In the genomic region with DNA sequence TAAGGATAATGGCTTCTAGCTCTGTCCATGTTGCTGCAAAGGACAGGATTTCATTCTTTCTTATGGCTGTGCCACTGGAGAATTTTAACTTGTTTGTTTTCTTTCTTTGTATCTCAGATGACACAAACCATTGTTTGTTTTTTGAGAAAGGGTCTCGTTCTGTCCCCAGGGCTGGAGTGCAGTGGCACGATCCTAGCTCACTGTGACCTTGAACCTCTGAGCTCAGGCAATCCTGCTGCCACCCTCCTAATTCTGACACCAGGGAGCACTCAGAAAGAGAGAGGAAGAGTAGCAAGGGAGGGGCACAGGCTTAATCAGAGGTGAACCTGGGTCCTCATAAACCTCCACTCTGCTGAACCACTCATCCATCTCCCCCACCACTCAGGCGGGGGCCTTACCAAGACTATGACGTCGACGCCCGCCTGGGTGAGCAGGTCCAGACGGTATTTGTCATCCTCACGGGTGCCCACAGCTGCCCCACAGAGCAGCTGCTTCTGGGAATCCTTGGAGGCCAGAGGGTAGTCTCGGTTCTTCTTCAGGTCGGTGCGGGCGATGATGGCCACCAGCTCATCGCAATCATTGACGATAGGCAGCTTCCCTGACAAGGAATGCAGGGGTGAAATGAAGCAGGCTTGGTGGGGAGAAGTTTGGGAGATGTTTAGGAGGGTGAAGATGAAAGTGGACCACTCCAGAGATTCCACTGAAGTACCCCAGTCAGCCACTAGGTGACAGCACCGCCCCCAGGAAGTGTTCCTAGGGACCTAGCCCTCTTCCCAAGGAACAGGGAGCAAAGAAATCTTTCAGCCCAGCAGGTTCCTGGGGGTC, we compare ENCODE assay signal across 9 cellular contexts. TPM values are rescaled to one million over a fixed set of nuclear protein-coding genes. Genes with fewer than 3 reads are reported as not detected.
DNase-seq lines count a peak whose midpoint lies in the region; ATAC-seq and TF ChIP-seq lines count a peak whose summit lies in the region.
"Had no signal": no experiment of that assay in that cellular context is flagged by ENCODE, and none has a peak within 500 bp of the region (broad histone marks: within the 10 kb centered on the region; RNA-seq: fewer than 3 reads in every experiment).

No MANE protein-coding gene starts in this region.

- H3K36me3 ChIP-seq in HCT116 (ENCODE audit: control insufficient read depth in 1 of 2, insufficient read depth in 2 of 2, low read length in 2 of 2) (peaks cover 43 to 65% of the 10 kb centered on the region in 2 experiments), colonic mucosa (peaks cover 7% of the 10 kb centered on the region), right lobe of liver (peaks cover 0 to 12% (median 0%) of the 10 kb centered on the region in 4 donors), testis (ENCODE audit: low read depth, missing control alignments) (no peaks in the 10 kb centered on the region), MG63 (peaks cover 8% of the 10 kb centered on the region)

- H2AFZ ChIP-seq in HCT116 (ENCODE audit: low read depth, low read length, poor library complexity, severe bottlenecking) = no peak overlapping the region

- in situ Hi-C loops in SK-MEL-5 (cut with HindIII; ENCODE audit: low pct_unique_long_range_greater_than_20kb, low sequenced_read_pairs) = no loop called here

- CTCF ChIA-PET in HCT116 (lab: Charles Lee) = interaction anchor here (1.0 to 4.4 kb wide), 7 partner anchors 9 to 63 kb away, joined by 3 to 24 read pairs (median 7); partner anchors contain the start of gene IMPDH1

- H3K9me2 ChIP-seq in HCT116 (ENCODE audit: insufficient read depth) = no peaks in the 10 kb centered on the region

- RAD21 ChIA-PET in HCT116 (lab: Charles Lee; ENCODE audit: low non-redundant PET in 1 of 2, low total read pairs in 2 of 2, uncharacterized antibody in 2 of 2, unreplicated experiment in 2 of 2) = no interaction called here

- H3K9me3 ChIP-seq in HCT116 (ENCODE audit: control insufficient read depth in 1 of 2, insufficient read depth in 1 of 2, low read depth in 1 of 2, low read length in 2 of 2) (no peaks in the 10 kb centered on the region), colonic mucosa (no peaks in the 10 kb centered on the region), right lobe of liver (no peaks in the 10 kb centered on the region), testis (no peaks in the 10 kb centered on the region), MG63 (no peaks in the 10 kb centered on the region)

- H3K9ac ChIP-seq in HCT116 (ENCODE audit: low read length) = no peak overlapping the region
- no peak overlapping the region for H3K9ac ChIP-seq in colonic mucosa (ENCODE audit: low read depth in 2 of 2, low read length in 2 of 2)

- H3K4me1 ChIP-seq in HCT116 (ENCODE audit: control insufficient read depth in 1 of 2, insufficient read depth in 2 of 2, low read length in 2 of 2) (no peaks in the 10 kb centered on the region), colonic mucosa (no peaks in the 10 kb centered on the region), right lobe of liver (no peaks in the 10 kb centered on the region), testis (no peaks in the 10 kb centered on the region)

- no peak overlapping the region for H3K4me2 ChIP-seq in HCT116 (ENCODE audit: low read length)

- H4K20me1 ChIP-seq in HCT116 (ENCODE audit: insufficient read depth) = no peaks in the 10 kb centered on the region; the same call in 1 of the 2 replicates

- H3K4me3 ChIP-seq in HCT116 (replicated peaks in 1 of 2; ENCODE audit: low read depth in 1 of 2, low read length in 2 of 2) = no peak overlapping the region
- H3K4me3 ChIP-seq in colonic mucosa = no peak overlapping the region
- no peak overlapping the region for H3K4me3 ChIP-seq in right lobe of liver
- no peak overlapping the region for H3K4me3 ChIP-seq in testis
- no peak overlapping the region for H3K4me3 ChIP-seq in MG63

- H3K79me2 ChIP-seq in HCT116 (ENCODE audit: insufficient read depth, low read length) = peaks cover 13% of the 10 kb centered on the region

- DNase-seq in DMS53 (lab: John Stamatoyannopoulos, UW) (peak; percentile 76), HCT116 (ENCODE audit: low read depth, low spot score) (no peak), SK-MEL-5 (ENCODE audit: low read depth, low spot score) (peak; percentile 79), colonic mucosa (peak; percentile 71), right lobe of liver (peak in 2 of 3 donors; percentile 48 to 60), testis (peak; percentile 73), NOMO-1 treated with dmso at 0.1 percent for 144 hours (lab: John Stamatoyannopoulos, UW; ENCODE audit: unreplicated experiment) (no peak), MG63 (no peak)

- no peak for TF ChIP-seq POLR2A in HCT116 (IDR thresholded peaks at IDR 0.05; ENCODE audit: borderline replicate concordance, extremely low read depth, insufficient read depth, insufficient read length)
- TF ChIP-seq POLR2A in right lobe of liver (IDR thresholded peaks at IDR 0.05) = no peak
- no peak for TF ChIP-seq POLR2A in testis (IDR thresholded peaks at IDR 0.05)

- ATAC-seq in HCT116 (peak; percentile 89), right lobe of liver (peak; percentile 78 to 89 (median 87))

- intact Hi-C loops in HCT116 (cut with micrococcal nuclease) (loop anchor here (1.0 kb wide), 2 partner anchors 27 to 63 kb away; no protein-coding TSS in a partner anchor), colonic mucosa (cut with DNase I) (loop anchor here (1.0 kb wide), 1 partner anchor 27 kb away; no protein-coding TSS in a partner anchor), right lobe of liver (cut with DNase I) (no loop called here), testis (cut with DNase I; ENCODE audit: low total_unique reads) (no loop called here)

- POLR2A ChIA-PET in HCT116 (lab: Charles Lee) = no interaction called here

- peak; percentile 86 for TF ChIP-seq RAD21 in HCT116 (IDR thresholded peaks at IDR 0.05; ENCODE audit: low read depth)

- H3K27me3 ChIP-seq in HCT116 (ENCODE audit: insufficient read depth, low read length) (no peaks in the 10 kb centered on the region), colonic mucosa (no peaks in the 10 kb centered on the region), right lobe of liver (no peaks in the 10 kb centered on the region), testis (no peaks in the 10 kb centered on the region), MG63 (no peaks in the 10 kb centered on the region)

- H3K27ac ChIP-seq in HCT116 (ENCODE audit: low read depth, low read length) (no peak overlapping the region), colonic mucosa (no peak overlapping the region), right lobe of liver (no peak overlapping the region), testis (no peak overlapping the region)

- WGBS in right lobe of liver (ENCODE audit: insufficient coverage, low coverage, low lambda C conversion rate, missing lambda C conversion rate) = 28% methylated on average over 12 of the region's 16 CpGs
- WGBS in testis, 2 donors = 73 to 82% methylated on average over 16 of the region's 16 CpGs

- no TSS peak for BruUV-seq in HCT116 (replicated peaks; lab: Mats Ljungman, UMichigan)

- TF ChIP-seq CTCF in HCT116 (IDR thresholded peaks at IDR 0.05 in 2 of 3, conservative IDR thresholded peaks at IDR 0.05 in 1 of 3; ENCODE audit: borderline replicate concordance in 1 of 3, insufficient read depth in 1 of 3, low read depth in 2 of 3, low read length in 2 of 3) (peak; percentile 88 to 96 (median 95)), colonic mucosa (IDR thresholded peaks at IDR 0.05) (peak; percentile 93), right lobe of liver (IDR thresholded peaks at IDR 0.05) (peak; percentile 80 to 95 (median 94)), testis (IDR thresholded peaks at IDR 0.05) (peak; percentile 67 to 91 (median 68))

RNA-seq across cellular contexts. Expression of gene IMPDH1, which starts 11.6 kb away (rescaled TPM):
- total RNA-seq in HCT116 (2021; ENCODE audit: unreplicated experiment) = 98.2 TPM
- polyA plus RNA-seq in HCT116 (2012) = 82.5 and 94.8 TPM in 2 replicates
- total RNA-seq in SK-MEL-5 (2014; rRNA removed; shearing (Covaris generic)) = 64.3 and 68.3 TPM in 2 replicates
- polyA plus RNA-seq in SK-MEL-5 (2015; cell fraction: cytosol; rRNA removed) = 110 and 121 TPM in 2 replicates
- polyA plus RNA-seq in SK-MEL-5 (2015; cell fraction: nucleus; rRNA removed) = 112 and 130 TPM in 2 replicates
- 10 to 100 TPM; 37.5 to 50.0 TPM for total RNA-seq in colonic mucosa
- total RNA-seq in right lobe of liver = 1 to 10 TPM; 3.0 to 9.8 (median 5.5) TPM
- 10 to 100 TPM; 48.3 to 64.5 TPM for total RNA-seq in testis
- 32.3 TPM for polyA plus RNA-seq in testis (ENCODE audit: insufficient read depth, low read depth, low replicate concordance)
- 42.1 and 67.6 TPM in 2 replicates for total RNA-seq in MG63 (2014; rRNA removed; shearing (Covaris generic); ENCODE audit: low replicate concordance)

RNA-seq across cellular contexts. Expression of gene PRRT4, which starts 36.7 kb away (rescaled TPM):
- 4.0 TPM for total RNA-seq in HCT116 (2021; ENCODE audit: unreplicated experiment)
- 2.5 and 3.4 TPM in 2 replicates for polyA plus RNA-seq in HCT116 (2012)
- total RNA-seq in SK-MEL-5 (2014; rRNA removed; shearing (Covaris generic)) = 0.37 and 0.85 TPM in 2 replicates
- 3.1 and 4.1 TPM in 2 replicates for polyA plus RNA-seq in SK-MEL-5 (2015; cell fraction: cytosol; rRNA removed)
- 10.4 and 19.5 TPM in 2 replicates for polyA plus RNA-seq in SK-MEL-5 (2015; cell fraction: nucleus; rRNA removed)
- total RNA-seq in colonic mucosa = under 1 TPM in 1 of 2 donors, not detected in 1; 0.24 TPM
- under 1 TPM in 4 of 6 experiments, not detected in 2; 0.11 to 0.32 (median 0.18) TPM for total RNA-seq in right lobe of liver
- 1 to 10 TPM in 1 of 2 donors, under 1 TPM in 1; 0.16 to 1.1 TPM for total RNA-seq in testis
- polyA plus RNA-seq in testis (ENCODE audit: insufficient read depth, low read depth, low replicate concordance) = 1.1 TPM
- total RNA-seq in MG63 (2014; rRNA removed; shearing (Covaris generic); ENCODE audit: low replicate concordance) = not detected in 2 replicates
- total RNA-seq: T-helper 1 cell treated with Interleukin-12 subunit alpha and Interleukin-12 subunit beta and Interleukin-4 antibody, amounts not matched to agents 30 ng/mL and 1 ng/mL, for 36 hours had no signal

RNA-seq across cellular contexts. Expression of gene RBM28, which starts 54.5 kb away (rescaled TPM):
- total RNA-seq in HCT116 (2021; ENCODE audit: unreplicated experiment) = 66.3 TPM
- polyA plus RNA-seq in HCT116 (2012) = 23.9 and 29.2 TPM in 2 replicates
- 51.5 and 52.7 TPM in 2 replicates for total RNA-seq in SK-MEL-5 (2014; rRNA removed; shearing (Covaris generic))
- polyA plus RNA-seq in SK-MEL-5 (2015; cell fraction: cytosol; rRNA removed) = 55.1 and 55.7 TPM in 2 replicates
- 290 and 296 TPM in 2 replicates for polyA plus RNA-seq in SK-MEL-5 (2015; cell fraction: nucleus; rRNA removed)
- total RNA-seq in colonic mucosa = 10 to 100 TPM; 16.3 to 30.6 TPM
- total RNA-seq in right lobe of liver = 10 to 100 TPM in 5 of 6 experiments, 1 to 10 TPM in 1; 9.0 to 17.4 (median 11.1) TPM
- 10 to 100 TPM; 54.5 to 58.3 TPM for total RNA-seq in testis
- 25.7 TPM for polyA plus RNA-seq in testis (ENCODE audit: insufficient read depth, low read depth, low replicate concordance)
- 10.0 and 13.2 TPM in 2 replicates for total RNA-seq in MG63 (2014; rRNA removed; shearing (Covaris generic); ENCODE audit: low replicate concordance)

RNA-seq across cellular contexts. Expression of gene HILPDA, which starts 57.5 kb away (rescaled TPM):
- total RNA-seq in HCT116 (2021; ENCODE audit: unreplicated experiment) (32.8 TPM), colonic mucosa (10 to 100 TPM; 12.1 to 31.4 TPM), right lobe of liver (10 to 100 TPM in 1 of 6 experiments, 1 to 10 TPM in 5; 1.8 to 60.6 (median 3.6) TPM), testis (10 to 100 TPM; 34.3 to 44.8 TPM)
- 42.3 and 45.2 TPM in 2 replicates for polyA plus RNA-seq in HCT116 (2012)
- total RNA-seq in SK-MEL-5 (2014; rRNA removed; shearing (Covaris generic)) = 15.6 and 18.6 TPM in 2 replicates
- 18.2 and 20.4 TPM in 2 replicates for polyA plus RNA-seq in SK-MEL-5 (2015; cell fraction: cytosol; rRNA removed)
- 13.2 and 20.1 TPM in 2 replicates for polyA plus RNA-seq in SK-MEL-5 (2015; cell fraction: nucleus; rRNA removed)
- 31.4 TPM for polyA plus RNA-seq in testis (ENCODE audit: insufficient read depth, low read depth, low replicate concordance)
- total RNA-seq in MG63 (2014; rRNA removed; shearing (Covaris generic); ENCODE audit: low replicate concordance) = 7.6 and 10.0 TPM in 2 replicates

Comparison
In these comparisons a context has a peak if more than half of its experiments do, and no peak if none do; other contexts are left out.
1. DNase-seq: peak in DMS53 (single experiment), SK-MEL-5 (single experiment), colonic mucosa (single experiment), right lobe of liver (2 of 3) and testis (single experiment); none in HCT116 (single experiment), NOMO-1 treated with dmso at 0.1 percent for 144 hours (single experiment) and MG63 (single experiment).
2. intact Hi-C loops: an anchor here in HCT116 (1.0 kb wide) and colonic mucosa (1.0 kb wide); none called in right lobe of liver and testis.
3. Peak in every context shown above with its lines, with median percentiles within 50 percentile points of each other: CTCF ChIP-seq.